ENCODE assay signal across 8 cellular contexts in genomic region chr2:73176881-73177644, GRCh38. TPM values are rescaled to one million over a fixed set of nuclear protein-coding genes. Genes with fewer than 3 reads are reported as not detected.
A peak's percentile ranks its signal among the peaks of the same experiment; 100 is the strongest.
DNase-seq lines count a peak whose midpoint lies in the region; ATAC-seq and TF ChIP-seq lines count a peak whose summit lies in the region.

No MANE protein-coding gene starts in this region.

- intact Hi-C loops in aorta (cut with DNase I), result loop anchor here (1.0 to 10.0 kb wide), 6 partner anchors 35 to 402 kb away; partner anchors contain the start of gene CCT7 (in 1 of the 2)

- peak overlapping the region; percentile 2 to 8 for H3K4me3 ChIP-seq in aorta (ENCODE audit: low read length in 2 of 2)

- peak; percentile 100 for TF ChIP-seq CTCF in GM13977 (IDR thresholded peaks at IDR 0.05; ENCODE audit: extremely low read depth, insufficient read depth, missing control alignments)

- ATAC-seq in HG02870 (IDR thresholded peaks at IDR 0.05; ENCODE audit: unreplicated experiment) (peak; percentile 76), aorta (ENCODE audit: low FRiP score) (peak; percentile 97)

- peak; percentile 96 for DNase-seq in GM13977 (ENCODE audit: low spot score)
- DNase-seq in NCI-H1436 treated with DMSO at 0.1 percent for 48 hours (lab: John Stamatoyannopoulos, UW), result peak; percentile 78
- DNase-seq in T-helper 2 cell, result peak; percentile 76 to 82 (median 81)
- peak in 56 of 58 donors; percentile 42 to 92 (median 76) for DNase-seq in anterior cingulate cortex (lab: John Stamatoyannopoulos, UW)
- DNase-seq in hepatic stellate cell (ENCODE audit: low spot score), result peak; percentile 95
- peak; percentile 65 for DNase-seq in renal cortical epithelial cell (ENCODE audit: low read depth)
- DNase-seq in aorta, result peak; percentile 94 to 98

- in situ Hi-C loops in GM13977 (cut with MboI; ENCODE audit: low pct_unique_long_range_greater_than_20kb, low sequenced_read_pairs, unreplicated experiment), result no loop called here

- peak overlapping the region in 1 of 2 donors; percentile 28 for H3K27ac ChIP-seq in aorta (ENCODE audit: low read depth in 1 of 2, low read length in 2 of 2)

- H3K36me3 ChIP-seq in aorta (ENCODE audit: control insufficient read depth in 1 of 2, insufficient read depth in 2 of 2, low read length in 1 of 2), result no peaks in the 10 kb centered on the region

- H3K9me3 ChIP-seq in aorta (ENCODE audit: control insufficient read depth, low read length), result no peaks in the 10 kb centered on the region

- no peaks in the 10 kb centered on the region for H3K4me1 ChIP-seq in aorta (ENCODE audit: control insufficient read depth in 1 of 2, insufficient read depth in 2 of 2, low read length in 2 of 2)

- 1 to 2% methylated on average over 55 to 56 of the region's 56 CpGs for WGBS in aorta, 2 donors

- no peaks in the 10 kb centered on the region for H3K27me3 ChIP-seq in aorta (ENCODE audit: control insufficient read depth in 1 of 2, insufficient read depth in 2 of 2, low read length in 1 of 2)

RNA-seq across cellular contexts. Expression of gene NOTO, which starts 25.3 kb away (rescaled TPM):
- not detected in 2 replicates for total RNA-seq in renal cortical epithelial cell
- not detected for total RNA-seq in aorta
- not detected for polyA plus RNA-seq in aorta

RNA-seq across cellular contexts. Expression of gene SMYD5, which starts 37.0 kb away (rescaled TPM):
- total RNA-seq in renal cortical epithelial cell (21.2 and 25.2 TPM in 2 replicates), aorta (10 to 100 TPM; 17.9 to 23.0 TPM)
- 10 to 100 TPM in 1 of 2 donors, 1 to 10 TPM in 1; 4.3 to 17.3 TPM for polyA plus RNA-seq in aorta

RNA-seq across cellular contexts. Expression of gene PRADC1, which starts 56.0 kb away (rescaled TPM):
- total RNA-seq in renal cortical epithelial cell, result 5.8 and 13.7 TPM in 2 replicates
- total RNA-seq in aorta, result 10 to 100 TPM; 12.4 to 15.9 TPM
- polyA plus RNA-seq in aorta, result 10 to 100 TPM; 25.9 to 54.8 TPM

RNA-seq across cellular contexts. Expression of gene CCT7, which starts 57.0 kb away (rescaled TPM):
- 270 and 425 TPM in 2 replicates for total RNA-seq in renal cortical epithelial cell
- 100 to 1,000 TPM; 128 to 157 TPM for total RNA-seq in aorta
- 100 to 1,000 TPM; 132 to 154 TPM for polyA plus RNA-seq in aorta
